Comparison of ENCODE assay signal across 31 cellular contexts in the genomic region with DNA sequence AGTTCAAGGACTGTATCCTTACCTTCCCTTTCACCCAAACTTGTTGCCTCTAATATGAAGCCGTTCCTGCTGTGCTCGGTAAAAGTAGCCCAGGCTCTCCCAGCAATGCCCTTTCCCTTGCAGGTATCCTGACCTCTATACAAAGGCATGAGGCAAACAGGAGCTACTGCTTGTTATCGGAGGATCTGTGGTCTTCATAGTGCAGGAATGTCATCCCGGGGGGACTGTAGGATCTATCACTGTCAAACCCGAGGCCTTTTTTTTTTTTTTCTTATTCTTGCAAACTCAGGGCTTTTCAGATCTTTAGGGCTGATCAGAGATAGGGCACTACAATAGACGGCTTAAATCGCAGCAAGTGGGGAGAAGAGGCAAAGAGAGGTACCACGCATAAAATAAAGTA.
"Had no signal": no experiment of that assay in that cellular context is flagged by ENCODE, and none has a peak within 500 bp of the region (broad histone marks: within the 10 kb centered on the region; RNA-seq: fewer than 3 reads in every experiment).

No MANE protein-coding gene starts in this region.

- H3K9ac ChIP-seq: SK-N-SH had no signal

- H3K27ac ChIP-seq: adrenal gland, body of pancreas, breast epithelium, SJSA1 had no signal

- H3K36me3 ChIP-seq: adrenal gland, breast epithelium, SJSA1 had no signal

- H3K4me2 ChIP-seq: SK-N-SH had no signal

- H3K27ac Mint-ChIP-seq: activated CD4-positive, alpha-beta T cell treated with anti-CD3 and anti-CD28 coated beads for 36 hours; activated CD4-positive, alpha-beta T cell treated with anti-CD3 and anti-CD28 coated beads, Interleukin-2, amount 10 ng/mL, durations not matched to agents 7 days and 5 days; activated CD8-positive, alpha-beta T cell treated with anti-CD3 and anti-CD28 coated beads, Interleukin-2, amount 10 ng/mL, durations not matched to agents 7 days and 5 days; activated naive CD4-positive, alpha-beta T cell treated with anti-CD3 and anti-CD28 coated beads for 36 hours; activated naive CD4-positive, alpha-beta T cell treated with anti-CD3 and anti-CD28 coated beads, Interleukin-2, amount 50 U/mL, for 72 hours; activated T-helper 1 cell treated with anti-CD3 and anti-CD28 coated beads, Interleukin-12 subunit alpha, Interleukin-12 subunit beta, Interleukin-2, Interleukin-4 antibody, amounts not matched to agents 30 ng/mL and 10 ng/mL and 1 ng/mL, durations not matched to agents 14 hours and 24 hours and 36 hours; T-helper 1 cell treated with Interleukin-12 subunit alpha and Interleukin-12 subunit beta and Interleukin-4 antibody, amounts not matched to agents 30 μg/mL and 1 μg/mL, for 36 hours; T-helper 2 cell treated with Interferon-gamma antibody and Interleukin-4, amounts not matched to agents 5 μg/mL and 100 μg/mL, for 36 hours; WTC11 had no signal

- H3K4me1 Mint-ChIP-seq: activated CD4-positive, alpha-beta T cell treated with anti-CD3 and anti-CD28 coated beads for 36 hours; activated CD4-positive, alpha-beta T cell treated with anti-CD3 and anti-CD28 coated beads, Interleukin-2, amount 10 ng/mL, durations not matched to agents 7 days and 5 days had no signal

- H3K27me3 Mint-ChIP-seq: activated CD4-positive, alpha-beta T cell treated with anti-CD3 and anti-CD28 coated beads for 36 hours; activated CD4-positive, alpha-beta T cell treated with anti-CD3 and anti-CD28 coated beads, Interleukin-2, amount 10 ng/mL, durations not matched to agents 7 days and 5 days had no signal

- H3K9me3 ChIP-seq: adrenal gland, body of pancreas, SJSA1, SK-N-SH had no signal

- H3K27me3 ChIP-seq: adrenal gland, body of pancreas, breast epithelium, SJSA1 had no signal

- DNase-seq: activated CD4-positive, alpha-beta T cell treated with anti-CD3 and anti-CD28 coated beads for 36 hours; activated CD4-positive, alpha-beta T cell treated with anti-CD3 and anti-CD28 coated beads, Interleukin-2, amount 10 ng/mL, durations not matched to agents 7 days and 5 days; activated CD4-positive, alpha-beta T cell treated with anti-CD3 and anti-CD28 coated beads, Interleukin-2, amount 50 U/mL, for 48 hours; activated CD8-positive, alpha-beta memory T cell treated with anti-CD3 and anti-CD28 coated beads, Interleukin-2, amount 50 U/mL, for 4 hours; activated CD8-positive, alpha-beta T cell treated with anti-CD3 and anti-CD28 coated beads, Interleukin-2, amount 10 ng/mL, durations not matched to agents 7 days and 5 days; activated gamma-delta T cell treated with Interleukin-2 at 50 U/mL for 16 hours; activated naive CD4-positive, alpha-beta T cell treated with anti-CD3 and anti-CD28 coated beads for 36 hours; activated T-cell treated with anti-CD3 and anti-CD28 coated beads for 4 hours; activated T-cell treated with anti-CD3 and anti-CD28 coated beads, Interleukin-2, amount 50 U/mL, for 4 hours; adrenal gland; body of pancreas; Kasumi-1; KG1; MM.1S; MV-4-11; NCI-H1092; NCI-H1436 treated with DMSO at 0.1 percent for 48 hours; NCI-H1694 treated with DMSO at 0.1 percent for 48 hours; NCI-H2029; NCI-H345; NCI-H524 treated with DMSO at 0.1 percent for 48 hours; SHP77; SK-N-SH had no signal

- H3K4me3 Mint-ChIP-seq: activated CD4-positive, alpha-beta T cell treated with anti-CD3 and anti-CD28 coated beads for 36 hours; activated CD4-positive, alpha-beta T cell treated with anti-CD3 and anti-CD28 coated beads, Interleukin-2, amount 10 ng/mL, durations not matched to agents 7 days and 5 days; activated CD8-positive, alpha-beta T cell treated with anti-CD3 and anti-CD28 coated beads, Interleukin-2, amount 10 ng/mL, durations not matched to agents 7 days and 5 days; activated naive CD4-positive, alpha-beta T cell treated with anti-CD3 and anti-CD28 coated beads for 36 hours; activated T-cell treated with anti-CD3 and anti-CD28 coated beads, Interleukin-2, amount 50 U/mL, for 4 hours; activated T-helper 1 cell treated with anti-CD3 and anti-CD28 coated beads, Interleukin-12 subunit alpha, Interleukin-12 subunit beta, Interleukin-2, Interleukin-4 antibody, amounts not matched to agents 30 ng/mL and 10 ng/mL and 1 ng/mL, durations not matched to agents 14 hours and 24 hours and 36 hours; T-helper 1 cell treated with Interleukin-12 subunit alpha and Interleukin-12 subunit beta and Interleukin-4 antibody, amounts not matched to agents 30 μg/mL and 1 μg/mL, for 36 hours; T-helper 2 cell treated with Interferon-gamma antibody and Interleukin-4, amounts not matched to agents 5 μg/mL and 100 μg/mL, for 36 hours; WTC11 had no signal

- H3K4me1 ChIP-seq: adrenal gland, body of pancreas, breast epithelium, SJSA1 had no signal

- ATAC-seq: activated CD4-positive, alpha-beta T cell treated with anti-CD3 and anti-CD28 coated beads for 36 hours; activated CD4-positive, CD25-positive, alpha-beta regulatory T cell treated with anti-CD3 and anti-CD28 coated beads, Interleukin-2, amount 50 U/mL, for 24 hours; activated CD8-positive, alpha-beta T cell treated with anti-CD3 and anti-CD28 coated beads, Interleukin-2, amount 10 ng/mL, durations not matched to agents 7 days and 5 days; activated naive CD4-positive, alpha-beta T cell treated with anti-CD3 and anti-CD28 coated beads, Interleukin-2, amount 50 U/mL, for 72 hours; activated T-cell treated with anti-CD3 and anti-CD28 coated beads, Interleukin-2, amount 50 U/mL, for 4 hours; body of pancreas; WTC11 had no signal

- H3K4me3 ChIP-seq: adrenal gland, body of pancreas, breast epithelium, SJSA1 had no signal
